Comparison of ENCODE assay signal across 8 cellular contexts in the genomic region with DNA sequence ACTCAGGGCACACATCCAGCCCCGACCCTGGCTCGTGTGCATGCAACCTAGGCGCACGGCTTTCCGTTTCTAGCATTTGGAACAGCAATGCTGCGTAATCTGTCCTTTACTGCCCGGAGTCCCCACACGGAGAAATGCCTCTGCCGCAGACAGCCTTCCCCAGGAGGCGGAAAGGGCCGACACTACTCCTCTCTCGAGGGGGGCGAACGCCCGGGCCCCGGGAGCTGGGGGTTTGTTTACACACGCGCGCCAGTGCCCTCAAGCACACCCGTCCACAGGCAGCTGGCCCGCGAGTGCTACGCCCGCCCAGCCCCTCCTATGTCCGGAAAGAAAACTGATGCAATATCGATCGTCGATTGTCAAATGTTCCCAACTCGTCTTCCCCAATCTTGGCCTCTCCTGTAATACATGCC. TPM values are rescaled to one million over a fixed set of nuclear protein-coding genes. Genes with fewer than 3 reads are reported as not detected.
DNase-seq lines count a peak whose midpoint lies in the region; ATAC-seq, FAIRE-seq and TF ChIP-seq lines count a peak whose summit lies in the region.

No MANE protein-coding gene starts in this region.

- peak overlapping the region; percentile 73 for H2AFZ ChIP-seq in SU-DHL-6 (ENCODE audit: low read depth, low read length, severe bottlenecking)
- H2AFZ ChIP-seq in keratinocyte (ENCODE audit: control insufficient read depth, low read length): no peak overlapping the region

- no peaks in the 10 kb centered on the region for H3K9me3 ChIP-seq in SU-DHL-6 (ENCODE audit: insufficient read depth, low read length)
- H3K9me3 ChIP-seq in keratinocyte (ENCODE audit: control insufficient read depth, low read depth, low read length): no peaks in the 10 kb centered on the region

- ATAC-seq in GM21528 (IDR thresholded peaks at IDR 0.05; ENCODE audit: low FRiP score, unreplicated experiment): peak; percentile 25

- no peak; the same call in 1 of the 2 replicates for TF ChIP-seq EP300 in Ishikawa (IDR thresholded peaks at IDR 0.05; ENCODE audit: borderline replicate concordance)

- H3K27ac ChIP-seq in SU-DHL-6 (ENCODE audit: low read depth, low read length): peak overlapping the region; percentile 68
- H3K27ac ChIP-seq in keratinocyte (ENCODE audit: control insufficient read depth, insufficient read depth, low read length): peak overlapping the region; percentile 95

- no peaks in the 10 kb centered on the region for H3K9me1 ChIP-seq in keratinocyte (ENCODE audit: control insufficient read depth, extremely low read depth, insufficient read depth, low read length)

- H3K9me3 Mint-ChIP-seq in MCF 10A (ENCODE audit: unreplicated experiment): no peaks in the 10 kb centered on the region

- H3K4me2 ChIP-seq in SU-DHL-6 (ENCODE audit: low read depth, low read length, poor library complexity, severe bottlenecking): peak overlapping the region; percentile 95
- H3K4me2 ChIP-seq in keratinocyte (ENCODE audit: control insufficient read depth, extremely low read depth, insufficient read depth, low read depth, low read length): no peak overlapping the region

- CTCF ChIA-PET in MCF 10A (lab: Yijun Ruan, JAX): interaction anchor here (0.6 to 2.1 kb wide), 6 partner anchors 10 to 381 kb away, joined by 3 to 11 read pairs (median 4); no protein-coding TSS in a partner anchor

- no peaks in the 10 kb centered on the region for H3K27me3 Mint-ChIP-seq in MCF 10A (ENCODE audit: insufficient read depth, unreplicated experiment)

- TSS peak; percentile 77 for BruUV-seq in MCF 10A (replicated peaks; lab: Mats Ljungman, UMichigan)

- H3K27me3 ChIP-seq in SU-DHL-6 (ENCODE audit: low read length): no peaks in the 10 kb centered on the region
- H3K27me3 ChIP-seq in keratinocyte (ENCODE audit: control insufficient read depth, extremely low read depth, insufficient read depth, low read length): no peaks in the 10 kb centered on the region

- H3K4me1 ChIP-seq in keratinocyte (ENCODE audit: control insufficient read depth, extremely low read depth, insufficient read depth, low read length): peaks cover 38% of the 10 kb centered on the region

- POLR2A ChIA-PET in MCF 10A (lab: Yijun Ruan, JAX): interaction anchor here (0.6 to 12.5 kb wide), 41 partner anchors 9 to 1342 kb away, joined by 3 to 497 read pairs (median 7); partner anchors contain the start of genes SCAF11 and SLC38A1

- intact Hi-C loops in MCF 10A (cut with micrococcal nuclease): loop anchor here (1.0 to 5.0 kb wide), 8 partner anchors 12 to 651 kb away; partner anchors contain the start of gene SLC38A1

- H3F3A ChIP-seq in SU-DHL-6 (ENCODE audit: insufficient read depth): peaks cover 9% of the 10 kb centered on the region

- FAIRE-seq in keratinocyte (lab: Jason Lieb, UNC): no peak

- H3K4me1 Mint-ChIP-seq in MCF 10A (ENCODE audit: insufficient read depth, unreplicated experiment): peaks cover 12% of the 10 kb centered on the region

- peaks cover 67% of the 10 kb centered on the region for H3K36me3 Mint-ChIP-seq in MCF 10A (ENCODE audit: insufficient read depth, unreplicated experiment)

- peak overlapping the region; percentile 93 for H3K4me3 Mint-ChIP-seq in MCF 10A (ENCODE audit: unreplicated experiment)

- H3K36me3 ChIP-seq in SU-DHL-6 (ENCODE audit: low read length) (peaks cover 22% of the 10 kb centered on the region), keratinocyte (ENCODE audit: control insufficient read depth in 2 of 2, extremely low read depth in 1 of 2, insufficient read depth in 2 of 2, low read length in 2 of 2) (peaks cover 20 to 43% of the 10 kb centered on the region in 2 experiments)

- dilution Hi-C loops in keratinocyte (cut with MboI; ENCODE audit: extremely low pct_ligation_motif_present, low sequenced_read_pairs): no loop called here

- H4K20me1 ChIP-seq in SU-DHL-6 (ENCODE audit: low read depth, low read length): peaks cover 10% of the 10 kb centered on the region
- peaks cover 33% of the 10 kb centered on the region for H4K20me1 ChIP-seq in keratinocyte (ENCODE audit: control insufficient read depth, extremely low read depth, insufficient read depth, low read length)

- no peak for TF ChIP-seq CTCF in SU-DHL-6 (IDR thresholded peaks at IDR 0.05; ENCODE audit: insufficient read depth, low read length, poor library complexity, severe bottlenecking)
- no peak for TF ChIP-seq CTCF in MCF 10A (IDR thresholded peaks at IDR 0.05; ENCODE audit: unreplicated experiment)
- TF ChIP-seq CTCF in keratinocyte (optimal IDR thresholded peaks at IDR 0.05 in 1 of 3, IDR thresholded peaks at IDR 0.05 in 1 of 3, conservative IDR thresholded peaks at IDR 0.05 in 1 of 3; ENCODE audit: extremely low read depth in 1 of 3, insufficient read depth in 2 of 3, low read length in 3 of 3): no peak

- H3K79me2 ChIP-seq in SU-DHL-6 (ENCODE audit: insufficient read depth, low read length) (no peaks in the 10 kb centered on the region), keratinocyte (ENCODE audit: control insufficient read depth, insufficient read depth, low read length) (peaks cover 55% of the 10 kb centered on the region)

- peak; percentile 50 for DNase-seq in DMS79 treated with DMSO at 0.1 percent for 48 hours (lab: John Stamatoyannopoulos, UW)
- peak; percentile 68 for DNase-seq in MCF 10A (ENCODE audit: unreplicated experiment)
- no peak for DNase-seq in keratinocyte (ENCODE audit: low read depth, low spot score)
- peak; percentile 24 to 43 for DNase-seq in stimulated activated CD4-positive, alpha-beta T cell treated with anti-CD3 and anti-CD28 coated beads, Interleukin-15, amount 100 ng/mL, for 1 hour (ENCODE audit: low read depth in 1 of 2, low spot score in 1 of 2)
- no peak for DNase-seq in GOT3 (lab: John Stamatoyannopoulos, UW)

- H3K9me2 ChIP-seq in SU-DHL-6 (replicated peaks; ENCODE audit: insufficient read depth, low read length): no peaks in the 10 kb centered on the region

- peak overlapping the region; percentile 73 for H3K9ac ChIP-seq in SU-DHL-6 (ENCODE audit: low read length)
- peak overlapping the region; percentile 93 for H3K9ac ChIP-seq in keratinocyte (ENCODE audit: control insufficient read depth, extremely low read depth, insufficient read depth, low read length)

- peak overlapping the region; percentile 98 for H3K27ac Mint-ChIP-seq in MCF 10A (ENCODE audit: low read depth, unreplicated experiment)

- peak overlapping the region; percentile 97 for H3K4me3 ChIP-seq in SU-DHL-6 (ENCODE audit: insufficient read depth, low read length, poor library complexity, severe bottlenecking)
- peak overlapping the region; percentile 70 to 100 (median 100) for H3K4me3 ChIP-seq in keratinocyte (ENCODE audit: control insufficient read depth in 2 of 3, extremely low read depth in 1 of 3, insufficient read depth in 2 of 3, low read depth in 1 of 3, low read length in 3 of 3)

- no peak for TF ChIP-seq RAD21 in Ishikawa (IDR thresholded peaks at IDR 0.05; ENCODE audit: low read depth)

TF ChIP-seq in Ishikawa, 13 proteins besides CTCF, POLR2A, EP300 and RAD21:
- TF ChIP-seq TCF12 (IDR thresholded peaks at IDR 0.05; ENCODE audit: low read depth) (no peak), NFIC (IDR thresholded peaks at IDR 0.05) (peak; percentile 7; the same call in 1 of the 2 replicates), EGR1 (IDR thresholded peaks at IDR 0.05) (0 out of 2 replicates have a peak, but pooled peaks have one; percentile 7), CEBPB (IDR thresholded peaks at IDR 0.05) (peak; percentile 76), FOXM1 (IDR thresholded peaks at IDR 0.05; ENCODE audit: borderline replicate concordance, low read depth) (no peak; the same call in 1 of the 2 replicates)
- TF ChIP-seq, protein P1, sequence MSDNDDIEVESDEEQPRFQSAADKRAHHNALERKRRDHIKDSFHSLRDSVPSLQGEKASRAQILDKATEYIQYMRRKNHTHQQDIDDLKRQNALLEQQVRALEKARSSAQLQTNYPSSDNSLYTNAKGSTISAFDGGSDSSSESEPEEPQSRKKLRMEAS (IDR thresholded peaks at IDR 0.05): peak; percentile 54

RNA-seq across cellular contexts. Expression of gene SLC38A2, which starts 0.8 kb away (rescaled TPM):
- 817 and 1,070 TPM in 2 replicates for total RNA-seq in MCF 10A (2022)
- 213 to 577 TPM (median 375 TPM) in 3 replicates for polyA plus RNA-seq in keratinocyte
- 528 TPM for polyA plus RNA-seq in keratinocyte (2011; ENCODE audit: low read depth)
- 64.1 and 143 TPM in 2 replicates for polyA plus RNA-seq in keratinocyte (2011; cell fraction: cytosol; rRNA removed)
- polyA plus RNA-seq in keratinocyte (2011; cell fraction: nucleus; rRNA removed): 720 and 1,040 TPM in 2 replicates
- polyA plus RNA-seq in keratinocyte (2012; ENCODE audit: low replicate concordance): 229 and 376 TPM in 2 replicates
- 238 to 790 TPM (median 512 TPM) in 3 replicates for polyA minus RNA-seq in keratinocyte
- 139 TPM for polyA minus RNA-seq in keratinocyte (2011; cell fraction: cytosol; rRNA and poly(A)+ RNA removed)
- polyA minus RNA-seq in keratinocyte (2011; cell fraction: nucleus; rRNA and poly(A)+ RNA removed): 1,093 and 1,815 TPM in 2 replicates

Comparison
In these comparisons a context has a peak if more than half of its experiments do, and no peak if none do; other contexts are left out.
1. DNase-seq: peak in DMS79 treated with DMSO at 0.1 percent for 48 hours (single experiment), MCF 10A (single experiment) and stimulated activated CD4-positive, alpha-beta T cell treated with anti-CD3 and anti-CD28 coated beads, Interleukin-15, amount 100 ng/mL, for 1 hour (2 of 2); none in keratinocyte (single experiment) and GOT3 (single experiment).